In genomic region chr5:61246768-61247307, GRCh38 we compare ENCODE assay signal across 17 cellular contexts.
DNase-seq lines count a peak whose midpoint lies in the region; ATAC-seq and TF ChIP-seq lines count a peak whose summit lies in the region.
"Had no signal": no experiment of that assay in that cellular context is flagged by ENCODE, and none has a peak within 500 bp of the region (broad histone marks: within the 10 kb centered on the region; RNA-seq: fewer than 3 reads in every experiment).

No MANE protein-coding gene starts in this region.

- no peak for TF ChIP-seq CTCF in C4-2B (conservative IDR thresholded peaks at IDR 0.05)
- no peak for TF ChIP-seq CTCF in stomach (IDR thresholded peaks at IDR 0.05)

- H3K4me1 ChIP-seq in stomach, result peaks cover 9 to 18% (median 13%) of the 10 kb centered on the region in 4 donors
- H3K4me1 ChIP-seq: BLaER1 had no signal

- ATAC-seq in GM19023 (IDR thresholded peaks at IDR 0.05; ENCODE audit: unreplicated experiment) (no peak), HG03521 (IDR thresholded peaks at IDR 0.05; ENCODE audit: unreplicated experiment) (no peak)
- ATAC-seq: GM12878, GM23338, HCT116 had no signal

- DNase-seq in NCI-H69 (lab: John Stamatoyannopoulos, UW) (peak; percentile 16), fibroblast of peridontal ligament (ENCODE audit: extremely low read depth) (peak; percentile 33), stomach (no peak)
- DNase-seq in activated CD4-positive, CD25-positive, alpha-beta regulatory T cell (lab: John Stamatoyannopoulos, UW), result no peak
- DNase-seq: CD4-positive, alpha-beta T cell; CD8-positive, alpha-beta memory T cell; DMS79; EL; GDM1; H9 had no signal

- no peaks in the 10 kb centered on the region for H3K36me3 ChIP-seq in stomach
- H3K36me3 ChIP-seq: BLaER1 had no signal

- WGBS in stomach, 5 donors, result 53 to 76% (median 63%) methylated on average over 6 of the region's 6 CpGs

- TF ChIP-seq POLR2A in stomach (IDR thresholded peaks at IDR 0.05), result no peak

- H3K9me3 ChIP-seq in stomach, result no peaks in the 10 kb centered on the region

- no peaks in the 10 kb centered on the region for H3K27me3 ChIP-seq in stomach
- H3K27me3 ChIP-seq: BLaER1 had no signal

- H3K27ac ChIP-seq in C4-2B (peak overlapping the region; percentile 42; the same call in 1 of the 2 replicates), stomach (peak overlapping the region; percentile 63 to 79 (median 74))
- H3K27ac ChIP-seq: BLaER1 had no signal

- intact Hi-C loops in stomach (cut with DNase I; ENCODE audit: low total_unique reads), result no loop called here

- TF ChIP-seq EP300 in stomach (IDR thresholded peaks at IDR 0.05), result no peak

- H3K4me3 ChIP-seq in stomach, result no peak overlapping the region
- H3K4me3 ChIP-seq: BLaER1, GM12878, GM23338 had no signal

Comparison
In these comparisons a context has a peak if more than half of its experiments do, and no peak if none do; other contexts are left out.
1. DNase-seq: peak in NCI-H69 (single experiment) and fibroblast of peridontal ligament (single experiment); none in stomach (single experiment) and activated CD4-positive, CD25-positive, alpha-beta regulatory T cell (0 of 4).